Comparison of ENCODE assay signal across 10 cellular contexts in genomic region chr20:44118185-44119034, GRCh38.
"Had no signal": no experiment of that assay in that cellular context is flagged by ENCODE, and none has a peak within 500 bp of the region (broad histone marks: within the 10 kb centered on the region; RNA-seq: fewer than 3 reads in every experiment).

No MANE protein-coding gene starts in this region.

- DNase-seq: activated naive CD4-positive, alpha-beta T cell treated with Interleukin-2 at 50 U/mL for 16 hours; kidney glomerular epithelial cell; lower lobe of right lung; ovary; stimulated activated CD4-positive, alpha-beta T cell treated with anti-CD3 and anti-CD28 coated beads, Interleukin-2, amount 100 ng/mL, for 48 hours had no signal

- H3K27me3 ChIP-seq: ovary had no signal

- H3K27ac ChIP-seq: lower lobe of right lung, ovary had no signal

- H3K9me3 ChIP-seq: lower lobe of right lung, ovary had no signal

- H3K36me3 Mint-ChIP-seq: mesothelial cell of epicardium; stimulated activated memory B cell treated with anti-CD40 and anti-IgM and Interleukin-4, amounts not matched to agents 10 μg/mL and 1 μg/mL and 100 μg/mL, for 72 hours had no signal

- H3K4me3 Mint-ChIP-seq: activated T-helper 17 cell treated with anti-CD3 and anti-CD28 coated beads, Interleukin-2, amount 50 U/mL, for 72 hours; mesothelial cell of epicardium; stimulated activated memory B cell treated with anti-CD40 and anti-IgM and Interleukin-4, amounts not matched to agents 10 μg/mL and 1 μg/mL and 100 μg/mL, for 72 hours had no signal

- H3K4me1 Mint-ChIP-seq: activated T-helper 17 cell treated with anti-CD3 and anti-CD28 coated beads, Interleukin-2, amount 50 U/mL, for 72 hours; stimulated activated memory B cell treated with anti-CD40 and anti-IgM and Interleukin-4, amounts not matched to agents 10 μg/mL and 1 μg/mL and 100 μg/mL, for 72 hours had no signal

- H3K4me1 ChIP-seq: lower lobe of right lung had no signal

- H3K9me3 Mint-ChIP-seq: activated T-helper 17 cell treated with anti-CD3 and anti-CD28 coated beads, Interleukin-2, amount 50 U/mL, for 72 hours; mesothelial cell of epicardium; stimulated activated memory B cell treated with anti-CD40 and anti-IgM and Interleukin-4, amounts not matched to agents 10 μg/mL and 1 μg/mL and 100 μg/mL, for 72 hours had no signal

- H3K27ac Mint-ChIP-seq: activated T-helper 17 cell treated with anti-CD3 and anti-CD28 coated beads, Interleukin-2, amount 50 U/mL, for 72 hours; mesothelial cell of epicardium; stimulated activated memory B cell treated with anti-CD40 and anti-IgM and Interleukin-4, amounts not matched to agents 10 μg/mL and 1 μg/mL and 100 μg/mL, for 72 hours had no signal

- ATAC-seq: activated CD4-positive, CD25-positive, alpha-beta regulatory T cell treated with anti-CD3 and anti-CD28 coated beads, Interleukin-2, amount 50 U/mL, for 24 hours; activated T-helper 17 cell treated with anti-CD3 and anti-CD28 coated beads, Interleukin-2, amount 50 U/mL, for 72 hours; esophagus mucosa; lower lobe of right lung; stimulated activated memory B cell treated with anti-CD40 and anti-IgM and Interleukin-4, amounts not matched to agents 10 μg/mL and 1 μg/mL and 100 μg/mL, for 72 hours had no signal

- H3K36me3 ChIP-seq: lower lobe of right lung, ovary had no signal

- H3K4me3 ChIP-seq: lower lobe of right lung, ovary had no signal
